ENCODE assay signal across 26 cellular contexts in the genomic region with DNA sequence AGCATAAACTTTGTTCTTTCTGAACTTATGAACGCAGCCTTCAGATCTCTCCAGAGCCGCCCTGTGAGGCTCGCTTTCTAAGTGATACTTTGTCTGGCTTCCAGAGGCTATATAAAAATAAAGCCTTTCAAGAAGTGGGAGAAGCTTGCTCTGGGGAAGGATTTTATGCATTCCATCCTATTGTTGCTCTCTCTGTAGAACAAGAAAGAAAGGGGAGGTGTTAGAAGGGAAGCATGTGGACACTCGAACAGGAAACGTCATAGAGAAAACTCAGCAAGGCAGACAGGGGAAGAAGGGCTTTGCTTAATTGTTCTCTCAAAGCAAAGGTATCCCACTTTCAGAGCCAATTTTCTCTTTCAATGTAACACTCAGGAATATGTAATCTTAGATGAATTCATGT.
DNase-seq lines count a peak whose midpoint lies in the region; TF ChIP-seq lines count a peak whose summit lies in the region.
"Had no signal": no experiment of that assay in that cellular context is flagged by ENCODE, and none has a peak within 500 bp of the region (broad histone marks: within the 10 kb centered on the region; RNA-seq: fewer than 3 reads in every experiment).

No MANE protein-coding gene starts in this region.

- H3K4me1 ChIP-seq in mammary epithelial cell (ENCODE audit: insufficient read depth, low read length) (no peaks in the 10 kb centered on the region), breast epithelium (no peaks in the 10 kb centered on the region)
- H3K4me1 ChIP-seq: foreskin keratinocyte, upper lobe of left lung had no signal

- H3K36me3 ChIP-seq in mammary epithelial cell (ENCODE audit: insufficient read depth, low read length) (no peaks in the 10 kb centered on the region), breast epithelium (no peaks in the 10 kb centered on the region)
- H3K36me3 ChIP-seq: upper lobe of left lung had no signal

- dilution Hi-C loops in mammary epithelial cell (cut with HindIII; ENCODE audit: low sequenced_read_pairs), result loop anchor here (10.0 kb wide), 1 partner anchor 263 kb away; no protein-coding TSS in a partner anchor

- H3K9me3 ChIP-seq in mammary epithelial cell (replicated peaks; ENCODE audit: insufficient read depth, low read length) (no peaks in the 10 kb centered on the region), breast epithelium (no peaks in the 10 kb centered on the region)
- H3K9me3 ChIP-seq: mucosa of descending colon had no signal

- in situ Hi-C loops in mammary epithelial cell (cut with MboI; ENCODE audit: low sequenced_read_pairs in 2 of 2) (loop anchor here in 1 of 2 donors (10.0 kb wide), 1 partner anchor 263 kb away; no protein-coding TSS in a partner anchor), astrocyte of the spinal cord (cut with HindIII; ENCODE audit: low sequenced_read_pairs) (no loop called here)

- no peaks in the 10 kb centered on the region for H3K79me2 ChIP-seq in mammary epithelial cell (ENCODE audit: insufficient read depth, low read length)

- H3K27me3 ChIP-seq in mammary epithelial cell (ENCODE audit: insufficient read depth, low read length), result no peaks in the 10 kb centered on the region
- H3K27me3 ChIP-seq in breast epithelium, result no peaks in the 10 kb centered on the region
- H3K27me3 ChIP-seq: foreskin keratinocyte, upper lobe of left lung had no signal

- intact Hi-C loops in mammary epithelial cell (cut with micrococcal nuclease) (loop anchor here (10.0 kb wide), 1 partner anchor 123 kb away; no protein-coding TSS in a partner anchor), breast epithelium (cut with DNase I; ENCODE audit: low total_unique reads) (no loop called here)

- no peak for TF ChIP-seq POLR2A in breast epithelium (IDR thresholded peaks at IDR 0.05)

- no TSS peak for BruUV-seq in mammary epithelial cell (replicated peaks; lab: Mats Ljungman, UMichigan)

- 15% methylated on average over 5 of the region's 5 CpGs for WGBS in mammary epithelial cell (ENCODE audit: low coverage, missing lambda C conversion rate)

- DNase-seq in mammary epithelial cell (no peak), breast epithelium (ENCODE audit: low spot score in 2 of 2) (no peak), astrocyte of the spinal cord (ENCODE audit: low read depth, low spot score) (peak; percentile 26), iris pigment epithelial cell (ENCODE audit: low read depth) (peak; percentile 39), OCI-M2 (lab: John Stamatoyannopoulos, UW; ENCODE audit: unreplicated experiment) (no peak), Ammon's horn (ENCODE audit: low spot score) (no peak), foreskin melanocyte (no peak)
- DNase-seq in activated CD4-positive, alpha-beta T cell treated with anti-CD3 and anti-CD28 coated beads for 48 hours, result no peak
- DNase-seq: activated CD4-positive, alpha-beta T cell treated with anti-CD3 and anti-CD28 coated beads for 4 hours; activated naive CD4-positive, alpha-beta T cell treated with anti-CD3 and anti-CD28 coated beads for 36 hours; activated T-cell treated with anti-CD3 and anti-CD28 coated beads, Interleukin-2, amount 50 U/mL, for 72 hours; AML-193; amniotic stem cell; central memory CD4-positive, alpha-beta T cell; GF-D8; hippocampal formation; immature natural killer cell; left ventricle myocardium superior; mucosa of descending colon; NCI-H1694 treated with DMSO at 0.1 percent for 48 hours; NCI-H2171 treated with DMSO at 0.1 percent for 48 hours; NCI-H526; posterior cingulate gyrus; upper lobe of left lung had no signal

- H3K9ac ChIP-seq in mammary epithelial cell (ENCODE audit: insufficient read depth, low read length), result no peak overlapping the region

- H3K4me3 ChIP-seq in mammary epithelial cell (replicated peaks in 1 of 3; ENCODE audit: insufficient read depth in 1 of 3, low read depth in 2 of 3, low read length in 3 of 3), result no peak overlapping the region
- no peak overlapping the region for H3K4me3 ChIP-seq in breast epithelium
- no peak overlapping the region for H3K4me3 ChIP-seq in astrocyte of the spinal cord (ENCODE audit: low read depth, low read length)
- H3K4me3 ChIP-seq: mucosa of descending colon, upper lobe of left lung had no signal

- peak overlapping the region; percentile 18 for H3K4me2 ChIP-seq in mammary epithelial cell (ENCODE audit: insufficient read depth, low read depth, low read length)

- peak overlapping the region; percentile 22 for H2AFZ ChIP-seq in mammary epithelial cell (ENCODE audit: low read depth, low read length)

- H4K20me1 ChIP-seq in mammary epithelial cell (ENCODE audit: insufficient read depth, low read length), result no peaks in the 10 kb centered on the region

- TF ChIP-seq CTCF in mammary epithelial cell (conservative IDR thresholded peaks at IDR 0.05 in 1 of 2, IDR thresholded peaks at IDR 0.05 in 1 of 2; ENCODE audit: extremely low read depth in 1 of 2, insufficient read depth in 1 of 2, low read depth in 1 of 2, low read length in 2 of 2) (no peak), breast epithelium (IDR thresholded peaks at IDR 0.05) (no peak), astrocyte of the spinal cord (IDR thresholded peaks at IDR 0.05; ENCODE audit: low read depth, low read length) (no peak)

- CTCF ChIA-PET in mammary epithelial cell (lab: Charles Lee; ENCODE audit: low non-redundant PET), result no interaction called here

- H3K27ac ChIP-seq in mammary epithelial cell (ENCODE audit: insufficient read depth, low read depth, low read length) (no peak overlapping the region), breast epithelium (no peak overlapping the region)
- H3K27ac ChIP-seq: 22Rv1, foreskin keratinocyte, upper lobe of left lung had no signal

Comparison
In these comparisons a context has a peak if more than half of its experiments do, and no peak if none do; other contexts are left out.
1. DNase-seq: peak in astrocyte of the spinal cord (single experiment) and iris pigment epithelial cell (single experiment); none in mammary epithelial cell (single experiment), breast epithelium (0 of 2), activated CD4-positive, alpha-beta T cell treated with anti-CD3 and anti-CD28 coated beads for 48 hours (single experiment), OCI-M2 (single experiment), Ammon's horn (single experiment) and foreskin melanocyte (single experiment).